Comparison of ENCODE assay signal across 13 cellular contexts in genomic region chr3:171462224-171462623, GRCh38. TPM values are rescaled to one million over a fixed set of nuclear protein-coding genes. Genes with fewer than 3 reads are reported as not detected.
DNase-seq lines count a peak whose midpoint lies in the region; ATAC-seq and TF ChIP-seq lines count a peak whose summit lies in the region.
"Had no signal": no experiment of that assay in that cellular context is flagged by ENCODE, and none has a peak within 500 bp of the region (broad histone marks: within the 10 kb centered on the region; RNA-seq: fewer than 3 reads in every experiment).

No MANE protein-coding gene starts in this region.

- H3K36me3 Mint-ChIP-seq in activated CD4-positive, alpha-beta memory T cell treated with anti-CD3 and anti-CD28 coated beads, Interleukin-2, amount 10 ng/mL, durations not matched to agents 7 days and 5 days (ENCODE audit: low read depth) = peaks cover 12% of the 10 kb centered on the region
- no peaks in the 10 kb centered on the region for H3K36me3 Mint-ChIP-seq in mesothelial cell of epicardium

- CTCF ChIA-PET in activated CD4-positive, alpha-beta memory T cell treated with anti-CD3 and anti-CD28 coated beads, Interleukin-2, amount 10 ng/mL, durations not matched to agents 7 days and 5 days (lab: Charles Lee) = interaction anchor here (0.7 to 3.2 kb wide), 7 partner anchors 10 to 311 kb away, joined by 3 to 16 read pairs (median 3); no protein-coding TSS in a partner anchor

- POLR2A ChIA-PET in activated CD4-positive, alpha-beta memory T cell treated with anti-CD3 and anti-CD28 coated beads, Interleukin-2, amount 10 ng/mL, durations not matched to agents 7 days and 5 days (lab: Charles Lee) = interaction anchor here (0.9 to 3.2 kb wide), 6 partner anchors 10 to 273 kb away, joined by 3 to 20 read pairs (median 7); no protein-coding TSS in a partner anchor

- DNase-seq in NCI-H82 (lab: John Stamatoyannopoulos, UW) (peak; percentile 17), NCI-H82 treated with DMSO at 0.1 percent for 48 hours (lab: John Stamatoyannopoulos, UW; ENCODE audit: unreplicated experiment) (no peak), mesothelial cell of epicardium (ENCODE audit: low spot score in 2 of 2, unreplicated experiment in 2 of 2) (no peak), mesenteric fat pad (ENCODE audit: low spot score) (no peak), SIG-M5 (lab: John Stamatoyannopoulos, UW) (no peak)
- DNase-seq in activated CD4-positive, alpha-beta memory T cell treated with anti-CD3 and anti-CD28 coated beads, Interleukin-2, amount 10 ng/mL, durations not matched to agents 7 days and 5 days = no peak
- DNase-seq: activated gamma-delta T cell, HCEC 1CT, kidney, NCI-H2081 treated with DMSO at 0.1 percent for 48 hours, retina had no signal

- H3K4me3 Mint-ChIP-seq in activated CD4-positive, alpha-beta memory T cell treated with anti-CD3 and anti-CD28 coated beads, Interleukin-2, amount 10 ng/mL, durations not matched to agents 7 days and 5 days = peak overlapping the region; percentile 94
- H3K4me3 Mint-ChIP-seq in mesothelial cell of epicardium = peak overlapping the region; percentile 30

- H3K4me1 Mint-ChIP-seq in activated CD4-positive, alpha-beta memory T cell treated with anti-CD3 and anti-CD28 coated beads, Interleukin-2, amount 10 ng/mL, durations not matched to agents 7 days and 5 days = peaks cover 26% of the 10 kb centered on the region
- peaks cover 36% of the 10 kb centered on the region for H3K4me1 Mint-ChIP-seq in mesothelial cell of epicardium

- no peaks in the 10 kb centered on the region for H3K27me3 Mint-ChIP-seq in activated CD4-positive, alpha-beta memory T cell treated with anti-CD3 and anti-CD28 coated beads, Interleukin-2, amount 10 ng/mL, durations not matched to agents 7 days and 5 days
- peaks cover 45% of the 10 kb centered on the region for H3K27me3 Mint-ChIP-seq in mesothelial cell of epicardium (ENCODE audit: low read depth)

- TF ChIP-seq CTCF in mesothelial cell of epicardium (IDR thresholded peaks at IDR 0.05; ENCODE audit: unreplicated experiment) = no peak

- H3K27ac Mint-ChIP-seq in activated CD4-positive, alpha-beta memory T cell treated with anti-CD3 and anti-CD28 coated beads, Interleukin-2, amount 10 ng/mL, durations not matched to agents 7 days and 5 days = peak overlapping the region; percentile 4
- H3K27ac Mint-ChIP-seq in mesothelial cell of epicardium = no peak overlapping the region

- peaks cover 3% of the 10 kb centered on the region for H3K9me3 Mint-ChIP-seq in activated CD4-positive, alpha-beta memory T cell treated with anti-CD3 and anti-CD28 coated beads, Interleukin-2, amount 10 ng/mL, durations not matched to agents 7 days and 5 days
- H3K9me3 Mint-ChIP-seq in mesothelial cell of epicardium = no peaks in the 10 kb centered on the region

- peak; percentile 16 for ATAC-seq in HG03108 (IDR thresholded peaks at IDR 0.05; ENCODE audit: unreplicated experiment)
- no peak for ATAC-seq in GM21390 (IDR thresholded peaks at IDR 0.05; ENCODE audit: unreplicated experiment)

RNA-seq across cellular contexts. Expression of gene TNIK, which starts 2.0 kb away (rescaled TPM):
- total RNA-seq in activated CD4-positive, alpha-beta memory T cell treated with anti-CD3 and anti-CD28 coated beads, Interleukin-2, amount 10 ng/mL, durations not matched to agents 7 days and 5 days = 10 to 100 TPM; 57.6 to 61.7 TPM
- total RNA-seq in mesothelial cell of epicardium (7.3 to 9.3 TPM (median 8.8 TPM) in 3 replicates), mesenteric fat pad (3.7 TPM)
